ENCODE assay signal across 9 cellular contexts in the genomic region with DNA sequence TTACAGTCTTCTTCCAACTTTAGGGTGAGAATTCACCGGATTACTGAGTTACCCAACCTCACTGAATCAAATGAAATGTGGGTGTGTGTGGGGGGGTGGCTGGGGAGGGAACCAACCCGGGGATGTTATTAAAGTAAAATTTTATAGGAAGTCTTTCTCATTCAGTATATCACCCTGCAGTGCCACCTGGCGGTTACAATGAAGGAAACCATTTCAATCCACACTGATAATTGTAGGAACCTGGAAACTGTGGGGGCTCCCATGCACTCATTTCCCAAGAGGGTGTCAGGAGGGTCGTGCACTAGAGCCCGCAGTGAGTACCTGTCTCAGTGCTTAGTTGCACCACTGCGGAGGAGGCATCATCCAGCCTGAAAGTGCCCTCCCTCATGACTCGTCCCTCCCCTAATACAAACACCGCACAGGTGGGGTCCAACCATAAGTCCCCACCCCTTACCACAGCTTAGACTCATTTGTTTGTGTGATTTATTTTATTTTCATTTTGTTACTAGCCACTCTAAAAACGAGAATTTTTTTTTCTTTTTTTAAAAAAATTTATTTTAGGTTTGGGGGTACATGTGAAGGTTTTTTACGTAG. TPM values are rescaled to one million over a fixed set of nuclear protein-coding genes. Genes with fewer than 3 reads are reported as not detected.
A peak's percentile ranks its signal among the peaks of the same experiment; 100 is the strongest.
DNase-seq lines count a peak whose midpoint lies in the region; ATAC-seq and TF ChIP-seq lines count a peak whose summit lies in the region.
"Had no signal": no experiment of that assay in that cellular context is flagged by ENCODE, and none has a peak within 500 bp of the region (broad histone marks: within the 10 kb centered on the region; RNA-seq: fewer than 3 reads in every experiment).

No MANE protein-coding gene starts in this region.

- H3K27ac ChIP-seq in AG04450 (ENCODE audit: low read depth, low read length) (no peak overlapping the region), ovary (no peak overlapping the region)

- TF ChIP-seq CTCF in AG04450 (IDR thresholded peaks at IDR 0.05; ENCODE audit: low read depth, low read length) (peak; percentile 63), GM12872 (IDR thresholded peaks at IDR 0.05; ENCODE audit: insufficient read depth, low read depth, low read length) (peak; percentile 50), ovary (IDR thresholded peaks at IDR 0.05) (no peak)

- H3K4me1 ChIP-seq in ovary (ENCODE audit: insufficient read depth): no peaks in the 10 kb centered on the region
- H3K4me1 ChIP-seq: HAP-1 had no signal

- CTCF ChIA-PET in AG04450 (lab: Charles Lee): interaction anchor here (0.6 to 8.1 kb wide), 9 partner anchors 10 to 1905 kb away, joined by 3 to 160 read pairs (median 4); no protein-coding TSS in a partner anchor

- no peak overlapping the region for H3K4me3 ChIP-seq in AG04450 (ENCODE audit: low read depth, low read length)
- H3K4me3 ChIP-seq in ovary: no peak overlapping the region
- H3K4me3 ChIP-seq: HAP-1 had no signal

- H3K27me3 ChIP-seq in AG04450 (ENCODE audit: control insufficient read depth, insufficient read depth, low read length) (peaks cover 2% of the 10 kb centered on the region), ovary (no peaks in the 10 kb centered on the region)

- POLR2A ChIA-PET in AG04450 (lab: Yijun Ruan, JAX): no interaction called here

- intact Hi-C loops in ovary (cut with DNase I): loop anchor here in 3 of 4 donors (5.0 to 10.0 kb wide), 2 partner anchors 194 to 201 kb away; no protein-coding TSS in a partner anchor

- DNase-seq in AG04450 (ENCODE audit: low read depth, low spot score) (peak; percentile 8), NCI-H345 (lab: John Stamatoyannopoulos, UW) (peak; percentile 64), activated T-cell treated with anti-CD3 and anti-CD28 coated beads for 4 hours (peak; percentile 9), fibroblast of the conjunctiva (ENCODE audit: low read depth) (peak; percentile 12), ovary (peak; percentile 20 to 43 (median 28)), 8988T (no peak)

- no peak for TF ChIP-seq EP300 in ovary (IDR thresholded peaks at IDR 0.05)

- H3K9me3 ChIP-seq in AG04450 (ENCODE audit: control insufficient read depth, insufficient read depth, low read length) (no peaks in the 10 kb centered on the region), ovary (no peaks in the 10 kb centered on the region)
- H3K9me3 ChIP-seq: HAP-1 had no signal

- ATAC-seq in HG03439 (IDR thresholded peaks at IDR 0.05; ENCODE audit: unreplicated experiment): no peak

- no peaks in the 10 kb centered on the region for H3K36me3 ChIP-seq in ovary
- H3K36me3 ChIP-seq: HAP-1 had no signal

- 28 to 31% (median 28%) methylated on average over 10 of the region's 10 CpGs for WGBS in ovary, 3 donors

- no peak for TF ChIP-seq POLR2A in ovary (IDR thresholded peaks at IDR 0.05)

RNA-seq across cellular contexts. Expression of a gene that starts 29.1 kb away (rescaled TPM):
- polyA plus RNA-seq in AG04450 (2011; rRNA removed): not detected in 2 replicates
- polyA minus RNA-seq in AG04450 (2011; rRNA and poly(A)+ RNA removed): 0.28 TPM in 1 of 2 replicates, not detected in the other
- under 1 TPM in 5 of 7 donors, not detected in 2; 0.22 to 0.72 (median 0.45) TPM for total RNA-seq in ovary
- under 1 TPM; 0.16 to 0.50 TPM for polyA plus RNA-seq in ovary

Comparison
In these comparisons a context has a peak if more than half of its experiments do, and no peak if none do; other contexts are left out.
1. CTCF ChIP-seq: peak in AG04450 (single experiment) and GM12872 (single experiment); none in ovary (0 of 3).